Comparison of ENCODE assay signal across 15 cellular contexts in genomic region chr6:45965787-45966186, GRCh38. TPM values are rescaled to one million over a fixed set of nuclear protein-coding genes. Genes with fewer than 3 reads are reported as not detected.
DNase-seq lines count a peak whose midpoint lies in the region; ATAC-seq and TF ChIP-seq lines count a peak whose summit lies in the region.
"Had no signal": no experiment of that assay in that cellular context is flagged by ENCODE, and none has a peak within 500 bp of the region (broad histone marks: within the 10 kb centered on the region; RNA-seq: fewer than 3 reads in every experiment).

No MANE protein-coding gene starts in this region.

- TF ChIP-seq CTCF in fibroblast of the aortic adventitia (IDR thresholded peaks at IDR 0.05; ENCODE audit: insufficient read depth, low read length) (no peak), psoas muscle (IDR thresholded peaks at IDR 0.05) (no peak), GM13977 (IDR thresholded peaks at IDR 0.05; ENCODE audit: extremely low read depth, insufficient read depth, missing control alignments) (no peak)

- intact Hi-C loops in psoas muscle (cut with DNase I), result no loop called here

- no peaks in the 10 kb centered on the region for H3K36me3 ChIP-seq in psoas muscle (ENCODE audit: insufficient read depth in 1 of 2, low read depth in 1 of 2)
- H3K36me3 ChIP-seq: colonic mucosa had no signal

- peak overlapping the region; percentile 54 for H3K27ac ChIP-seq in psoas muscle

- in situ Hi-C loops in GM13977 (cut with MboI; ENCODE audit: low pct_unique_long_range_greater_than_20kb, low sequenced_read_pairs, unreplicated experiment), result no loop called here

- ATAC-seq in psoas muscle, result no peak
- ATAC-seq: GM23338 had no signal

- no peaks in the 10 kb centered on the region for H3K27me3 ChIP-seq in psoas muscle (ENCODE audit: insufficient read depth in 3 of 3, low read length in 2 of 3)
- H3K27me3 ChIP-seq: colonic mucosa had no signal

- no peaks in the 10 kb centered on the region for H3K9me3 ChIP-seq in psoas muscle
- H3K9me3 ChIP-seq: colonic mucosa had no signal

- no peak overlapping the region for H3K4me3 ChIP-seq in fibroblast of the aortic adventitia (ENCODE audit: low read depth, low read length)
- H3K4me3 ChIP-seq in psoas muscle, result no peak overlapping the region
- H3K4me3 ChIP-seq: colonic mucosa, GM23338, lung had no signal

- peak; percentile 55 for DNase-seq in ELR (ENCODE audit: low read depth)
- DNase-seq in RPMI7951 (ENCODE audit: low read depth), result peak; percentile 82
- DNase-seq in fibroblast of the aortic adventitia (ENCODE audit: low read depth), result peak; percentile 48
- no peak for DNase-seq in psoas muscle
- DNase-seq in NCI-H2227 treated with DMSO at 0.1 percent for 48 hours (lab: John Stamatoyannopoulos, UW), result no peak
- no peak for DNase-seq in GM13977 (ENCODE audit: low spot score)
- no peak for DNase-seq in retina
- DNase-seq in epidermal melanocyte (ENCODE audit: insufficient read length, low spot score), result no peak
- DNase-seq: activated CD4-positive, alpha-beta memory T cell treated with anti-CD3 and anti-CD28 coated beads for 36 hours; activated gamma-delta T cell treated with Interleukin-2 at 50 U/mL for 16 hours; colonic mucosa; NCI-H1048; OCI-M1 had no signal

- H3K4me1 ChIP-seq in psoas muscle, result peaks cover 50% of the 10 kb centered on the region
- H3K4me1 ChIP-seq: colonic mucosa had no signal

- 70 to 81% (median 80%) methylated on average over 1 of the region's 1 CpG for WGBS in psoas muscle, 3 donors

RNA-seq across cellular contexts. Expression of gene CLIC5, which starts 49.9 kb away (rescaled TPM):
- total RNA-seq in RPMI7951 (2014; rRNA removed; shearing (Covaris generic)), result 0.10 TPM in 1 of 2 replicates, not detected in the other
- 1.1 TPM in 1 of 2 replicates, not detected in the other for total RNA-seq in fibroblast of the aortic adventitia (ENCODE audit: low replicate concordance)
- 100 to 1,000 TPM; 166 to 285 (median 211) TPM for total RNA-seq in psoas muscle
- 10 to 100 TPM; 30.2 to 84.5 (median 82.4) TPM for polyA plus RNA-seq in psoas muscle
- total RNA-seq: GM23338 had no signal

Comparison
In these comparisons a context has a peak if more than half of its experiments do, and no peak if none do; other contexts are left out.
1. DNase-seq: peak in ELR (single experiment), RPMI7951 (single experiment) and fibroblast of the aortic adventitia (single experiment); none in psoas muscle (0 of 2), NCI-H2227 treated with DMSO at 0.1 percent for 48 hours (single experiment), GM13977 (single experiment), retina (single experiment) and epidermal melanocyte (single experiment).
2. RNA of gene CLIC5, which starts 49.9 kb away (total RNA-seq): 166 to 285 TPM in psoas muscle; 0.10 TPM in RPMI7951 and 1.1 TPM in fibroblast of the aortic adventitia; every median in the first group is over 10 times any median in the second.